Comparison of ENCODE assay signal across 16 cellular contexts in the genomic region with DNA sequence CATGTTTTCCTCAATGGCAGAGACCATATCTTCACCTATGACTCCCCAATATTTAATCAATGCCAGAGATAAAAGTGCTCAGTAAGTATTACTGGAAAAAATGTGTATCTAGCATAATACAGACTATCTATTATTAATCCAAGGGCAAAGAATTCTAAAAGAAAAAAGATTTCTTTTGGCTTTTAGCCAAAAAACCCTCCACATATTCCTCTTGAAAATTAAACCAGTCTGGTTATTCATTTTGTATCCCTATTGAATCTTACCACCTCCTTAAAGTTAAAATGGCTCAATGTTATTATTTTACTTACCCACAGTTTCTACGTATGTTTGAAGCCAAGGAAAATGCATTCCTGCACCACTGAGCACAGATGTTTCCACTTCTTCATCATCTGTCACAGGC. TPM values are rescaled to one million over a fixed set of nuclear protein-coding genes. Genes with fewer than 3 reads are reported as not detected.
A peak's percentile ranks its signal among the peaks of the same experiment; 100 is the strongest.
DNase-seq lines count a peak whose midpoint lies in the region; ATAC-seq and TF ChIP-seq lines count a peak whose summit lies in the region.
"Had no signal": no experiment of that assay in that cellular context is flagged by ENCODE, and none has a peak within 500 bp of the region (broad histone marks: within the 10 kb centered on the region; RNA-seq: fewer than 3 reads in every experiment).

No MANE protein-coding gene starts in this region.

- peak overlapping the region; percentile 59 for H3K4me3 Mint-ChIP-seq in CD4-positive, alpha-beta T cell
- peak overlapping the region; percentile 94 for H3K4me3 Mint-ChIP-seq in activated naive CD8-positive, alpha-beta T cell treated with anti-CD3 and anti-CD28 coated beads, Interleukin-2, amount 50 U/mL, for 24 hours
- H3K4me3 Mint-ChIP-seq in naive thymus-derived CD8-positive, alpha-beta T cell, result peak overlapping the region in 8 of 10 donors; percentile 4 to 99 (median 46)

- no peak for DNase-seq in CD4-positive, alpha-beta T cell
- DNase-seq in HFF-Myc (ENCODE audit: extremely low read depth, low read depth) (no peak), activated gamma-delta T cell (lab: John Stamatoyannopoulos, UW) (no peak), DMS 273 (lab: John Stamatoyannopoulos, UW; ENCODE audit: unreplicated experiment) (no peak)
- DNase-seq in activated naive CD8-positive, alpha-beta T cell treated with anti-CD3 and anti-CD28 coated beads, Interleukin-2, amount 50 U/mL, for 24 hours, result no peak
- DNase-seq in naive thymus-derived CD8-positive, alpha-beta T cell, result no peak
- DNase-seq: anterior cingulate cortex; DMS 273 treated with DMSO at 0.1 percent for 48 hours; effector CD4-positive, alpha-beta T cell; GOT3; head of caudate nucleus; NCI-H1417 treated with DMSO at 0.1 percent for 48 hours; SW 1271 had no signal

- H3K27me3 ChIP-seq in CD4-positive, alpha-beta T cell (ENCODE audit: control insufficient read depth, insufficient read depth, low read length), result no peaks in the 10 kb centered on the region

- CTCF ChIA-PET in CD4-positive, alpha-beta T cell (lab: Charles Lee), result no interaction called here

- no peak overlapping the region for H3K27ac ChIP-seq in CD4-positive, alpha-beta T cell (ENCODE audit: low read depth, low read length)

- ATAC-seq in CD4-positive, alpha-beta T cell (ENCODE audit: poor library complexity), result no peak
- no peak for ATAC-seq in activated naive CD8-positive, alpha-beta T cell treated with anti-CD3 and anti-CD28 coated beads, Interleukin-2, amount 50 U/mL, for 24 hours
- no peak for ATAC-seq in naive thymus-derived CD8-positive, alpha-beta T cell
- ATAC-seq in GM21737 (IDR thresholded peaks at IDR 0.05; ENCODE audit: unreplicated experiment), result no peak

- no peak for TF ChIP-seq CTCF in CD4-positive, alpha-beta T cell (IDR thresholded peaks at IDR 0.05)
- TF ChIP-seq CTCF in HFF-Myc (IDR thresholded peaks at IDR 0.05; ENCODE audit: low read depth, low read length, missing control alignments), result no peak

- H3K36me3 Mint-ChIP-seq in CD4-positive, alpha-beta T cell (ENCODE audit: low read depth), result peaks cover 62% of the 10 kb centered on the region
- peaks cover 41% of the 10 kb centered on the region for H3K36me3 Mint-ChIP-seq in activated naive CD8-positive, alpha-beta T cell treated with anti-CD3 and anti-CD28 coated beads, Interleukin-2, amount 50 U/mL, for 24 hours (ENCODE audit: low read depth)
- H3K36me3 Mint-ChIP-seq in naive thymus-derived CD8-positive, alpha-beta T cell, result peaks cover 9 to 41% (median 18%) of the 10 kb centered on the region in 3 donors

- no peaks in the 10 kb centered on the region for H3K9me3 ChIP-seq in CD4-positive, alpha-beta T cell (ENCODE audit: control insufficient read depth, low read length)

- peaks cover 57% of the 10 kb centered on the region for H3K4me1 Mint-ChIP-seq in CD4-positive, alpha-beta T cell (ENCODE audit: low read depth)
- peaks cover 53% of the 10 kb centered on the region for H3K4me1 Mint-ChIP-seq in activated naive CD8-positive, alpha-beta T cell treated with anti-CD3 and anti-CD28 coated beads, Interleukin-2, amount 50 U/mL, for 24 hours
- H3K4me1 Mint-ChIP-seq in naive thymus-derived CD8-positive, alpha-beta T cell, result peaks cover 18 to 60% (median 53%) of the 10 kb centered on the region in 4 donors

- H3K27me3 Mint-ChIP-seq in CD4-positive, alpha-beta T cell, result no peaks in the 10 kb centered on the region
- H3K27me3 Mint-ChIP-seq in activated naive CD8-positive, alpha-beta T cell treated with anti-CD3 and anti-CD28 coated beads, Interleukin-2, amount 50 U/mL, for 24 hours, result no peaks in the 10 kb centered on the region
- no peaks in the 10 kb centered on the region for H3K27me3 Mint-ChIP-seq in naive thymus-derived CD8-positive, alpha-beta T cell

- H3K27ac Mint-ChIP-seq in CD4-positive, alpha-beta T cell, result no peak overlapping the region
- H3K27ac Mint-ChIP-seq in activated naive CD8-positive, alpha-beta T cell treated with anti-CD3 and anti-CD28 coated beads, Interleukin-2, amount 50 U/mL, for 24 hours, result peak overlapping the region; percentile 96
- H3K27ac Mint-ChIP-seq in naive thymus-derived CD8-positive, alpha-beta T cell, result peak overlapping the region in 1 of 10 donors; percentile 96

- no peaks in the 10 kb centered on the region for H3K9me3 Mint-ChIP-seq in CD4-positive, alpha-beta T cell
- no peaks in the 10 kb centered on the region for H3K9me3 Mint-ChIP-seq in activated naive CD8-positive, alpha-beta T cell treated with anti-CD3 and anti-CD28 coated beads, Interleukin-2, amount 50 U/mL, for 24 hours
- no peaks in the 10 kb centered on the region for H3K9me3 Mint-ChIP-seq in naive thymus-derived CD8-positive, alpha-beta T cell

- POLR2A ChIA-PET in CD4-positive, alpha-beta T cell (lab: Charles Lee), result interaction anchor here (4.4 kb wide), 1 partner anchor 56 kb away, joined by 33 read pairs; no protein-coding TSS in a partner anchor
- POLR2A ChIA-PET in naive thymus-derived CD8-positive, alpha-beta T cell (lab: Charles Lee), result no interaction called here

- intact Hi-C loops in CD4-positive, alpha-beta T cell (cut with DNase I, micrococcal nuclease), result loop anchor here (2.0 to 5.0 kb wide), 4 partner anchors 31 to 846 kb away; partner anchors contain the start of genes DUSP10 (in 1 of the 2) and MIA3 (in 1 of the 2)

- peak overlapping the region; percentile 68; the same call in 1 of the 2 replicates for H3K4me3 ChIP-seq in HFF-Myc (replicated peaks; ENCODE audit: low read depth, low read length)

RNA-seq across cellular contexts. Expression of gene TAF1A, which starts 1.6 kb away (rescaled TPM):
- total RNA-seq in CD4-positive, alpha-beta T cell, result 1 to 10 TPM; 3.3 to 4.1 TPM
- 10 to 100 TPM; 13.4 to 16.4 TPM for total RNA-seq in naive thymus-derived CD8-positive, alpha-beta T cell
- 1 to 10 TPM; 2.7 to 5.8 (median 5.5) TPM for polyA plus RNA-seq in naive thymus-derived CD8-positive, alpha-beta T cell

RNA-seq across cellular contexts. Expression of gene MIA3, which starts 29.8 kb away (rescaled TPM):
- total RNA-seq in CD4-positive, alpha-beta T cell, result 100 to 1,000 TPM; 123 to 135 TPM
- 100 to 1,000 TPM; 102 to 103 TPM for total RNA-seq in naive thymus-derived CD8-positive, alpha-beta T cell
- polyA plus RNA-seq in naive thymus-derived CD8-positive, alpha-beta T cell, result 10 to 100 TPM; 36.7 to 65.0 (median 52.9) TPM

RNA-seq across cellular contexts. Expression of gene HHIPL2, which starts 40.2 kb away (rescaled TPM):
- total RNA-seq in CD4-positive, alpha-beta T cell, result under 1 TPM; 0.22 to 0.77 TPM
- under 1 TPM; 0.47 to 0.60 TPM for total RNA-seq in naive thymus-derived CD8-positive, alpha-beta T cell
- not detected for polyA plus RNA-seq in naive thymus-derived CD8-positive, alpha-beta T cell
- total RNA-seq: lower leg skin, pulmonary artery endothelial cell had no signal
